ENCODE assay signal across 30 cellular contexts in genomic region chr4:41597494-41597893, GRCh38. TPM values are rescaled to one million over a fixed set of nuclear protein-coding genes. Genes with fewer than 3 reads are reported as not detected.
"Had no signal": no experiment of that assay in that cellular context is flagged by ENCODE, and none has a peak within 500 bp of the region (broad histone marks: within the 10 kb centered on the region; RNA-seq: fewer than 3 reads in every experiment).

No MANE protein-coding gene starts in this region.

- H3K27me3 Mint-ChIP-seq: progenitor cell of endocrine pancreas, type B pancreatic cell had no signal

- H3K4me3 ChIP-seq: ovary, psoas muscle, right lobe of liver, sigmoid colon, stomach, thoracic aorta, thyroid gland, tibial nerve, upper lobe of right lung, vagina had no signal

- H3K27ac ChIP-seq: neutrophil, ovary, parathyroid adenoma, psoas muscle, right lobe of liver, sigmoid colon, stomach, thoracic aorta, thyroid gland, tibial nerve, upper lobe of right lung, vagina had no signal

- H3K9me3 ChIP-seq: neutrophil, ovary, psoas muscle, right lobe of liver, sigmoid colon, stomach, thoracic aorta, thyroid gland, tibial nerve, upper lobe of right lung, vagina had no signal

- H3K36me3 ChIP-seq: neutrophil, ovary, right lobe of liver, sigmoid colon, stomach, thoracic aorta, thyroid gland, tibial nerve, upper lobe of right lung, vagina had no signal

- H3K27me3 ChIP-seq: neutrophil, ovary, right lobe of liver, sigmoid colon, stomach, thyroid gland, tibial nerve, upper lobe of right lung, vagina had no signal

- H3K79me2 ChIP-seq: parathyroid adenoma had no signal

- FAIRE-seq: small intestine had no signal

- H3K9me3 Mint-ChIP-seq: nephron progenitor cell; neural crest cell; stimulated activated naive B cell treated with anti-CD40 and anti-IgM and Interleukin-4, amounts not matched to agents 10 μg/mL and 1 μg/mL and 100 μg/mL, for 72 hours; stimulated activated naive CD8-positive, alpha-beta T cell treated with anti-CD3 and anti-CD28 coated beads, Interleukin-15, Interleukin-2, amounts not matched to agents 100 ng/mL and 50 ng/mL, for 24 hours; type B pancreatic cell had no signal

- H3K4me1 Mint-ChIP-seq: naive thymus-derived CD8-positive, alpha-beta T cell; stimulated activated effector memory CD8-positive, alpha-beta T cell treated with anti-CD3 and anti-CD28 coated beads, Interleukin-12 subunit alpha, Interleukin-12 subunit beta, amount 100 ng/mL, for 72 hours; stimulated activated naive B cell treated with anti-CD40 and anti-IgM and Interleukin-4, amounts not matched to agents 10 μg/mL and 1 μg/mL and 100 μg/mL, for 72 hours had no signal

- H2AFZ ChIP-seq: parathyroid adenoma had no signal

- ATAC-seq: naive thymus-derived CD8-positive, alpha-beta T cell; natural killer cell treated with Interleukin-12 subunit alpha and Interleukin-12 subunit beta and Interleukin-15 and Interleukin-18, amount 100 ng/mL, for 72 hours; psoas muscle; right cardiac atrium; right lobe of liver; stimulated activated effector memory CD8-positive, alpha-beta T cell treated with anti-CD3 and anti-CD28 coated beads, Interleukin-12 subunit alpha, Interleukin-12 subunit beta, amount 100 ng/mL, for 72 hours; stimulated activated naive B cell treated with anti-CD40 and anti-IgM and Interleukin-4, amounts not matched to agents 10 μg/mL and 1 μg/mL and 100 μg/mL, for 72 hours; upper lobe of right lung had no signal

- H3K9ac ChIP-seq: parathyroid adenoma had no signal

- H3K27ac Mint-ChIP-seq: naive thymus-derived CD8-positive, alpha-beta T cell; natural killer cell treated with Interleukin-12 subunit alpha and Interleukin-12 subunit beta and Interleukin-15 and Interleukin-18, amount 100 ng/mL, for 72 hours; nephron progenitor cell; progenitor cell of endocrine pancreas; stimulated activated effector memory CD8-positive, alpha-beta T cell treated with anti-CD3 and anti-CD28 coated beads, Interleukin-12 subunit alpha, Interleukin-12 subunit beta, amount 100 ng/mL, for 72 hours; stimulated activated naive B cell treated with anti-CD40 and anti-IgM and Interleukin-4, amounts not matched to agents 10 μg/mL and 1 μg/mL and 100 μg/mL, for 72 hours; stimulated activated naive CD8-positive, alpha-beta T cell treated with anti-CD3 and anti-CD28 coated beads, Interleukin-15, Interleukin-2, amounts not matched to agents 100 ng/mL and 50 ng/mL, for 24 hours; type B pancreatic cell had no signal

- H3K36me3 Mint-ChIP-seq: naive thymus-derived CD8-positive, alpha-beta T cell; natural killer cell treated with Interleukin-12 subunit alpha and Interleukin-12 subunit beta and Interleukin-15 and Interleukin-18, amount 100 ng/mL, for 72 hours; stimulated activated effector memory CD8-positive, alpha-beta T cell treated with anti-CD3 and anti-CD28 coated beads, Interleukin-12 subunit alpha, Interleukin-12 subunit beta, amount 100 ng/mL, for 72 hours; stimulated activated naive B cell treated with anti-CD40 and anti-IgM and Interleukin-4, amounts not matched to agents 10 μg/mL and 1 μg/mL and 100 μg/mL, for 72 hours; type B pancreatic cell had no signal

- DNase-seq: naive thymus-derived CD8-positive, alpha-beta T cell; nephron progenitor cell; nucleus accumbens; ovary; posterior cingulate gyrus; psoas muscle; right cardiac atrium; right lobe of liver; sigmoid colon; small intestine; stimulated activated CD4-positive, alpha-beta T cell treated with anti-CD3 and anti-CD28 coated beads, Interleukin-15, amount 100 ng/mL, for 24 hours; stimulated activated CD4-positive, alpha-beta T cell treated with anti-CD3 and anti-CD28 coated beads, Interleukin-2, amount 100 ng/mL, for 24 hours; stimulated activated CD4-positive, alpha-beta T cell treated with anti-CD3 and anti-CD28 coated beads, Interleukin-2, amount 100 ng/mL, for 48 hours; stimulated activated CD4-positive, alpha-beta T cell treated with anti-CD3 and anti-CD28 coated beads, Interleukin-4, amount 100 ng/mL, for 24 hours; stimulated activated naive B cell treated with anti-CD40 and anti-IgM and Interleukin-4, amounts not matched to agents 10 μg/mL and 1 μg/mL and 100 μg/mL, for 72 hours; stimulated activated naive CD4-positive, alpha-beta T cell treated with Interleukin-2 at 50 U/mL for 16 hours; stomach; thyroid gland; upper lobe of right lung had no signal

- H3K4me3 Mint-ChIP-seq: naive thymus-derived CD8-positive, alpha-beta T cell; natural killer cell treated with Interleukin-12 subunit alpha and Interleukin-12 subunit beta and Interleukin-15 and Interleukin-18, amount 100 ng/mL, for 72 hours; nephron progenitor cell; neural crest cell; stimulated activated effector memory CD8-positive, alpha-beta T cell treated with anti-CD3 and anti-CD28 coated beads, Interleukin-12 subunit alpha, Interleukin-12 subunit beta, amount 100 ng/mL, for 72 hours; stimulated activated naive B cell treated with anti-CD40 and anti-IgM and Interleukin-4, amounts not matched to agents 10 μg/mL and 1 μg/mL and 100 μg/mL, for 72 hours; stimulated activated naive CD8-positive, alpha-beta T cell treated with anti-CD3 and anti-CD28 coated beads, Interleukin-15, Interleukin-2, amounts not matched to agents 100 ng/mL and 50 ng/mL, for 24 hours; type B pancreatic cell had no signal

RNA-seq across cellular contexts. Expression of gene LIMCH1, which starts 59.5 kb away (rescaled TPM):
- total RNA-seq: naive thymus-derived CD8-positive, alpha-beta T cell; natural killer cell treated with Interleukin-12 subunit alpha and Interleukin-12 subunit beta and Interleukin-15 and Interleukin-18, amount 100 ng/mL, for 72 hours had no signal
- polyA plus RNA-seq: naive thymus-derived CD8-positive, alpha-beta T cell had no signal
